ENCODE assay signal across 10 cellular contexts in the genomic region with DNA sequence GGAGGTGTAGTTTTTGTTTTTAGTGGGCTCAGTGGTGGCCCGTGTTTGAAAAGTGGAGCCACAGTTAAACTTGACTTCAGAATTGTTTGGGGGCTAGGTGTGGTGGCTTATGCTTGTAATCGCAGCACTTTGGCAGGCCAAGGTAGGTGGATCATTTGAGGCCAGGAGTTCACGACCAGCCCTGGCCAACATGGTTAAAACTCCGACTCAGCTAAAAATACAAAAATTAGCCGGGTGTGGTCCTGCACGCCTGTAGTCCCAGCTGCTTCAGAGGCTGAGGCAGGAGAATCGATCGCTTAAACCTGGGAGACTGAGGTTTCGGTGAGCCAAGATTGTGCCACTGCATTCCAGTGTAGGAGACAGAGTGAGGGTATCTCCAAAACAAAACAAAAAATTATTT. TPM values are rescaled to one million over a fixed set of nuclear protein-coding genes. Genes with fewer than 3 reads are reported as not detected.
A peak's percentile ranks its signal among the peaks of the same experiment; 100 is the strongest.
DNase-seq lines count a peak whose midpoint lies in the region; ATAC-seq, FAIRE-seq and TF ChIP-seq lines count a peak whose summit lies in the region.
"Had no signal": no experiment of that assay in that cellular context is flagged by ENCODE, and none has a peak within 500 bp of the region (broad histone marks: within the 10 kb centered on the region; RNA-seq: fewer than 3 reads in every experiment).

No MANE protein-coding gene starts in this region.

- peak overlapping the region in 6 of 7 donors; percentile 15 to 96 (median 76) for H3K4me3 Mint-ChIP-seq in CD8-positive, alpha-beta memory T cell
- H3K4me3 Mint-ChIP-seq in astrocyte (ENCODE audit: unreplicated experiment) (peak overlapping the region; percentile 99), nephron (peak overlapping the region; percentile 92 to 98 (median 97))

- no peaks in the 10 kb centered on the region for H3K9me3 Mint-ChIP-seq in CD8-positive, alpha-beta memory T cell
- no peaks in the 10 kb centered on the region for H3K9me3 Mint-ChIP-seq in astrocyte (ENCODE audit: unreplicated experiment)
- H3K9me3 Mint-ChIP-seq in nephron: no peaks in the 10 kb centered on the region

- peaks cover 74% of the 10 kb centered on the region for H3K79me2 ChIP-seq in astrocyte (ENCODE audit: insufficient read depth, low read length)

- FAIRE-seq in astrocyte (lab: Jason Lieb, UNC) (no peak), GM19239 (lab: Jason Lieb, UNC) (no peak)

- peaks cover 45% of the 10 kb centered on the region for H3K36me3 ChIP-seq in CD8-positive, alpha-beta memory T cell (ENCODE audit: insufficient read depth, low read length)
- peaks cover 58% of the 10 kb centered on the region for H3K36me3 ChIP-seq in KOPT-K1 (ENCODE audit: insufficient read depth, low read length)
- H3K36me3 ChIP-seq in astrocyte (ENCODE audit: insufficient read depth, low read length): peaks cover 43% of the 10 kb centered on the region

- CTCF ChIA-PET in CD8-positive, alpha-beta memory T cell (lab: Charles Lee): interaction anchor here (1.6 to 1.9 kb wide), 2 partner anchors 12 to 21 kb away, joined by 8 to 9 read pairs; no protein-coding TSS in a partner anchor

- H3K4me1 ChIP-seq in CD8-positive, alpha-beta memory T cell (ENCODE audit: insufficient read depth, low read length): peaks cover 36% of the 10 kb centered on the region
- peaks cover 16% of the 10 kb centered on the region for H3K4me1 ChIP-seq in astrocyte (ENCODE audit: insufficient read depth, low read length)

- no peaks in the 10 kb centered on the region for H3K27me3 ChIP-seq in CD8-positive, alpha-beta memory T cell (ENCODE audit: insufficient read depth, low read length, poor library complexity, severe bottlenecking)
- H3K27me3 ChIP-seq in astrocyte (ENCODE audit: insufficient read depth, low read length): no peaks in the 10 kb centered on the region
- H3K27me3 ChIP-seq: esophagus squamous epithelium had no signal

- ATAC-seq in GM18868 (IDR thresholded peaks at IDR 0.05; ENCODE audit: unreplicated experiment) (no peak), HG02981 (IDR thresholded peaks at IDR 0.05; ENCODE audit: unreplicated experiment) (no peak)
- ATAC-seq: left lobe of liver had no signal

- H4K20me1 ChIP-seq in astrocyte (ENCODE audit: insufficient read depth, low read length): peaks cover 30% of the 10 kb centered on the region

- H3K27me3 Mint-ChIP-seq in CD8-positive, alpha-beta memory T cell: no peaks in the 10 kb centered on the region
- H3K27me3 Mint-ChIP-seq in astrocyte (ENCODE audit: low read depth, unreplicated experiment): no peaks in the 10 kb centered on the region
- H3K27me3 Mint-ChIP-seq in nephron (ENCODE audit: low read depth): no peaks in the 10 kb centered on the region

- peak overlapping the region; percentile 92 for H3K4me2 ChIP-seq in astrocyte (ENCODE audit: low read length)

- H3K27ac ChIP-seq in CD8-positive, alpha-beta memory T cell (ENCODE audit: low read depth, low read length): no peak overlapping the region
- H3K27ac ChIP-seq in KOPT-K1 (ENCODE audit: low read depth, low read length, poor library complexity, severe bottlenecking): peak overlapping the region; percentile 78
- no peak overlapping the region for H3K27ac ChIP-seq in astrocyte (ENCODE audit: low read depth, low read length)

- TF ChIP-seq CTCF in astrocyte (IDR thresholded peaks at IDR 0.05; ENCODE audit: insufficient read depth, low read depth, low read length) (no peak), nephron (IDR thresholded peaks at IDR 0.05; ENCODE audit: unreplicated experiment in 3 of 3) (no peak)

- peaks cover 28 to 54% (median 45%) of the 10 kb centered on the region in 3 donors for H3K4me1 Mint-ChIP-seq in CD8-positive, alpha-beta memory T cell
- H3K4me1 Mint-ChIP-seq in astrocyte (ENCODE audit: low read depth, unreplicated experiment) (peaks cover 35% of the 10 kb centered on the region), nephron (peaks cover 17% of the 10 kb centered on the region)

- H3K36me3 Mint-ChIP-seq in CD8-positive, alpha-beta memory T cell: peaks cover 0 to 64% (median 5%) of the 10 kb centered on the region in 3 donors
- H3K36me3 Mint-ChIP-seq in astrocyte (ENCODE audit: low read depth, unreplicated experiment) (peaks cover 11% of the 10 kb centered on the region), nephron (ENCODE audit: low read depth) (peaks cover 53% of the 10 kb centered on the region)

- POLR2A ChIA-PET in CD8-positive, alpha-beta memory T cell (lab: Charles Lee): interaction anchor here (1.0 kb wide), 1 partner anchor 11 kb away, joined by 10 read pairs; no protein-coding TSS in a partner anchor

- peak overlapping the region in 5 of 8 donors; percentile 36 to 92 (median 72) for H3K27ac Mint-ChIP-seq in CD8-positive, alpha-beta memory T cell
- peak overlapping the region; percentile 72 for H3K27ac Mint-ChIP-seq in astrocyte (ENCODE audit: unreplicated experiment)
- peak overlapping the region in 1 of 3 experiments; percentile 97 for H3K27ac Mint-ChIP-seq in nephron

- DNase-seq in CD8-positive, alpha-beta memory T cell: no peak
- DNase-seq in astrocyte (ENCODE audit: low read depth): no peak
- DNase-seq in GM19239 (ENCODE audit: insufficient read length, low spot score): no peak
- DNase-seq in NCI-H128 (lab: John Stamatoyannopoulos, UW; ENCODE audit: unreplicated experiment): no peak
- DNase-seq: esophagus squamous epithelium had no signal

- H3K4me3 ChIP-seq in CD8-positive, alpha-beta memory T cell (ENCODE audit: low read length): no peak overlapping the region
- no peak overlapping the region for H3K4me3 ChIP-seq in astrocyte (ENCODE audit: insufficient read depth, low read depth, low read length)

- no peaks in the 10 kb centered on the region for H3K9me3 ChIP-seq in CD8-positive, alpha-beta memory T cell (ENCODE audit: low read length)
- no peaks in the 10 kb centered on the region for H3K9me3 ChIP-seq in KOPT-K1 (ENCODE audit: insufficient read depth, low read length, poor library complexity, severe bottlenecking)
- no peaks in the 10 kb centered on the region for H3K9me3 ChIP-seq in astrocyte (ENCODE audit: insufficient read depth, low read depth, low read length)
- H3K9me3 ChIP-seq: esophagus squamous epithelium had no signal

- H2AFZ ChIP-seq in astrocyte (ENCODE audit: low read depth, low read length): no peak overlapping the region

- H3K9ac ChIP-seq in astrocyte (ENCODE audit: low read length): peak overlapping the region; percentile 98

RNA-seq across cellular contexts. Expression of a gene that starts 1.8 kb away (rescaled TPM):
- total RNA-seq in CD8-positive, alpha-beta memory T cell: 100 to 1,000 TPM; 348 to 361 TPM
- 93.3 TPM for polyA plus RNA-seq in CD8-positive, alpha-beta memory T cell
- total RNA-seq in astrocyte: 160 and 180 TPM in 2 replicates

RNA-seq across cellular contexts. Expression of a gene that starts 2.1 kb away (rescaled TPM):
- 10 to 100 TPM; 26.7 TPM for total RNA-seq in CD8-positive, alpha-beta memory T cell
- polyA plus RNA-seq in CD8-positive, alpha-beta memory T cell: 3.9 TPM
- total RNA-seq in astrocyte: 69.2 and 72.7 TPM in 2 replicates

RNA-seq across cellular contexts. Expression of a gene that starts 10.7 kb away (rescaled TPM):
- 100 to 1,000 TPM; 140 TPM for total RNA-seq in CD8-positive, alpha-beta memory T cell
- 151 TPM for polyA plus RNA-seq in CD8-positive, alpha-beta memory T cell
- 87.8 and 96.0 TPM in 2 replicates for total RNA-seq in astrocyte

RNA-seq across cellular contexts. Expression of a gene that starts 39.4 kb away (rescaled TPM):
- total RNA-seq in CD8-positive, alpha-beta memory T cell: 1 to 10 TPM; 1.2 TPM
- polyA plus RNA-seq in CD8-positive, alpha-beta memory T cell: 0.95 TPM
- not detected in 2 replicates for total RNA-seq in astrocyte

RNA-seq across cellular contexts. Expression of a gene that starts 52.9 kb away (rescaled TPM):
- total RNA-seq in CD8-positive, alpha-beta memory T cell: 100 to 1,000 TPM; 599 to 610 TPM
- 522 TPM for polyA plus RNA-seq in CD8-positive, alpha-beta memory T cell
- total RNA-seq in astrocyte: not detected in 2 replicates
